Comparison of ENCODE assay signal across 23 cellular contexts in genomic region chr13:47521895-47522487, GRCh38.
"Had no signal": no experiment of that assay in that cellular context is flagged by ENCODE, and none has a peak within 500 bp of the region (broad histone marks: within the 10 kb centered on the region; RNA-seq: fewer than 3 reads in every experiment).

No MANE protein-coding gene starts in this region.

- ATAC-seq: left lobe of liver had no signal

- H3K4me1 ChIP-seq: ascending aorta, prostate gland, tibial nerve had no signal

- H3K27ac ChIP-seq: ascending aorta, cardiac muscle cell, ovary, prostate gland, tibial nerve, VCaP had no signal

- H3K9me3 Mint-ChIP-seq: activated naive CD4-positive, alpha-beta T cell treated with anti-CD3 and anti-CD28 coated beads, Interleukin-2, amount 10 ng/mL, durations not matched to agents 7 days and 5 days; activated naive CD8-positive, alpha-beta T cell treated with anti-CD3 and anti-CD28 coated beads, Interleukin-2, amount 10 ng/mL, durations not matched to agents 7 days and 5 days; activated T-helper 1 cell treated with anti-CD3 and anti-CD28 coated beads, Interleukin-12 subunit alpha, Interleukin-12 subunit beta, Interleukin-2, Interleukin-4 antibody, amounts not matched to agents 30 ng/mL and 10 ng/mL and 1 ng/mL, durations not matched to agents 14 hours and 24 hours and 36 hours; T-helper 1 cell treated with Interleukin-12 subunit alpha and Interleukin-12 subunit beta and Interleukin-4 antibody, amounts not matched to agents 30 μg/mL and 1 μg/mL, for 36 hours had no signal

- H3K27me3 ChIP-seq: ascending aorta, cardiac muscle cell, ovary, tibial nerve had no signal

- H3K27me3 Mint-ChIP-seq: activated naive CD4-positive, alpha-beta T cell treated with anti-CD3 and anti-CD28 coated beads, Interleukin-2, amount 10 ng/mL, durations not matched to agents 7 days and 5 days; activated naive CD8-positive, alpha-beta T cell treated with anti-CD3 and anti-CD28 coated beads, Interleukin-2, amount 10 ng/mL, durations not matched to agents 7 days and 5 days; brain had no signal

- H3K4me1 Mint-ChIP-seq: activated naive CD4-positive, alpha-beta T cell treated with anti-CD3 and anti-CD28 coated beads, Interleukin-2, amount 10 ng/mL, durations not matched to agents 7 days and 5 days; activated naive CD8-positive, alpha-beta T cell treated with anti-CD3 and anti-CD28 coated beads, Interleukin-2, amount 10 ng/mL, durations not matched to agents 7 days and 5 days; naive B cell had no signal

- H3K4me3 ChIP-seq: ascending aorta, cardiac muscle cell, lung, ovary, prostate gland, tibial nerve had no signal

- H3K9me3 ChIP-seq: ascending aorta, ovary, prostate gland, tibial nerve had no signal

- DNase-seq: activated CD4-positive, alpha-beta T cell treated with anti-CD3 and anti-CD28 coated beads for 48 hours; activated CD4-positive, alpha-beta T cell treated with anti-CD3 and anti-CD28 coated beads, Interleukin-2, amount 50 U/mL, for 48 hours; activated CD8-positive, alpha-beta memory T cell treated with anti-CD3 and anti-CD28 coated beads for 24 hours; activated gamma-delta T cell; activated naive CD4-positive, alpha-beta T cell treated with anti-CD3 and anti-CD28 coated beads, Interleukin-2, amount 10 ng/mL, durations not matched to agents 7 days and 5 days; activated naive CD8-positive, alpha-beta T cell treated with anti-CD3 and anti-CD28 coated beads, Interleukin-2, amount 10 ng/mL, durations not matched to agents 7 days and 5 days; foreskin fibroblast; head of caudate nucleus; naive B cell; ovary; stimulated activated CD4-positive, alpha-beta T cell treated with anti-CD3 and anti-CD28 coated beads, Interleukin-2, amount 100 ng/mL, for 48 hours; stimulated activated naive CD4-positive, alpha-beta T cell treated with Interleukin-2 at 50 U/mL for 16 hours; T-helper 9 cell had no signal

- H3K36me3 Mint-ChIP-seq: activated naive CD4-positive, alpha-beta T cell treated with anti-CD3 and anti-CD28 coated beads, Interleukin-2, amount 10 ng/mL, durations not matched to agents 7 days and 5 days; activated naive CD8-positive, alpha-beta T cell treated with anti-CD3 and anti-CD28 coated beads, Interleukin-2, amount 10 ng/mL, durations not matched to agents 7 days and 5 days; brain; naive B cell had no signal

- H3K4me3 Mint-ChIP-seq: activated naive CD4-positive, alpha-beta T cell treated with anti-CD3 and anti-CD28 coated beads, Interleukin-2, amount 10 ng/mL, durations not matched to agents 7 days and 5 days; activated naive CD8-positive, alpha-beta T cell treated with anti-CD3 and anti-CD28 coated beads, Interleukin-2, amount 10 ng/mL, durations not matched to agents 7 days and 5 days; activated T-helper 1 cell treated with anti-CD3 and anti-CD28 coated beads, Interleukin-12 subunit alpha, Interleukin-12 subunit beta, Interleukin-2, Interleukin-4 antibody, amounts not matched to agents 30 ng/mL and 10 ng/mL and 1 ng/mL, durations not matched to agents 14 hours and 24 hours and 36 hours; brain; naive B cell; T-helper 1 cell treated with Interleukin-12 subunit alpha and Interleukin-12 subunit beta and Interleukin-4 antibody, amounts not matched to agents 30 μg/mL and 1 μg/mL, for 36 hours had no signal

- H3K36me3 ChIP-seq: ascending aorta, cardiac muscle cell, ovary, prostate gland, tibial nerve had no signal
